In genomic region chr4:119130365-119131065, GRCh38 we compare ENCODE assay signal across 12 cellular contexts. TPM values are rescaled to one million over a fixed set of nuclear protein-coding genes. Genes with fewer than 3 reads are reported as not detected.
DNase-seq lines count a peak whose midpoint lies in the region; ATAC-seq and TF ChIP-seq lines count a peak whose summit lies in the region.
"Had no signal": no experiment of that assay in that cellular context is flagged by ENCODE, and none has a peak within 500 bp of the region (broad histone marks: within the 10 kb centered on the region; RNA-seq: fewer than 3 reads in every experiment).

No MANE protein-coding gene starts in this region.

- TF ChIP-seq CTCF in fibroblast of villous mesenchyme (IDR thresholded peaks at IDR 0.05; ENCODE audit: insufficient read depth, low read depth, low read length) (no peak), osteoblast (IDR thresholded peaks at IDR 0.05; ENCODE audit: extremely low read depth, low read depth, low read length) (no peak)

- no peaks in the 10 kb centered on the region for H3K36me3 ChIP-seq in osteoblast (ENCODE audit: insufficient read depth, low read length)
- no peaks in the 10 kb centered on the region for H3K36me3 ChIP-seq in HAP-1 (replicated peaks)

- DNase-seq in AG20443 (ENCODE audit: low spot score) (peak; percentile 62), NCI-H748 treated with DMSO at 0.1 percent for 48 hours (lab: John Stamatoyannopoulos, UW) (peak; percentile 1), fibroblast of villous mesenchyme (ENCODE audit: low read depth) (peak; percentile 80), osteoblast (ENCODE audit: insufficient read length, low spot score, missing footprints) (no peak), HAP-1 (ENCODE audit: low spot score in 2 of 2) (no peak), GM19240 (ENCODE audit: insufficient read length, low spot score) (no peak)
- no peak for DNase-seq in activated CD4-positive, alpha-beta T cell treated with anti-CD3 and anti-CD28 coated beads, Interleukin-2, amount 50 U/mL, for 1 hour
- DNase-seq: activated CD4-positive, alpha-beta T cell treated with anti-CD3 and anti-CD28 coated beads for 1 hour; erythroblast had no signal

- H3K4me1 ChIP-seq in osteoblast (ENCODE audit: insufficient read depth, low read length), result peaks cover 26% of the 10 kb centered on the region
- H3K4me1 ChIP-seq in HAP-1, result no peaks in the 10 kb centered on the region
- H3K4me1 ChIP-seq: parathyroid adenoma had no signal

- H3K27ac ChIP-seq in osteoblast (ENCODE audit: low read depth, low read length), result peak overlapping the region; percentile 53
- H3K27ac ChIP-seq: parathyroid adenoma had no signal

- no peak for ATAC-seq in HG03565 (IDR thresholded peaks at IDR 0.05; ENCODE audit: unreplicated experiment)

- H3K4me3 ChIP-seq in fibroblast of villous mesenchyme (ENCODE audit: low read depth, low read length), result no peak overlapping the region
- H3K4me3 ChIP-seq in osteoblast (ENCODE audit: insufficient read depth, low read length), result no peak overlapping the region
- H3K4me3 ChIP-seq in HAP-1, result no peak overlapping the region

- peak overlapping the region; percentile 5 for H3K4me2 ChIP-seq in osteoblast (ENCODE audit: insufficient read depth, low read length)

- H4K20me1 ChIP-seq in osteoblast (ENCODE audit: insufficient read depth, low read length), result no peaks in the 10 kb centered on the region

- peak overlapping the region; percentile 61 for H2AFZ ChIP-seq in osteoblast (ENCODE audit: low read length)
- H2AFZ ChIP-seq: parathyroid adenoma had no signal

- no peaks in the 10 kb centered on the region for H3K27me3 ChIP-seq in osteoblast (ENCODE audit: insufficient read depth, low read length)
- no peaks in the 10 kb centered on the region for H3K27me3 ChIP-seq in HAP-1 (ENCODE audit: low read depth)

- H3K9me3 ChIP-seq in osteoblast (ENCODE audit: low read depth, low read length), result no peaks in the 10 kb centered on the region
- no peaks in the 10 kb centered on the region for H3K9me3 ChIP-seq in HAP-1

- H3K79me2 ChIP-seq in osteoblast (ENCODE audit: insufficient read depth, low read length), result no peaks in the 10 kb centered on the region
- H3K79me2 ChIP-seq: parathyroid adenoma had no signal

- in situ Hi-C loops in HAP-1 (cut with MboI; ENCODE audit: low sequenced_read_pairs), result no loop called here

RNA-seq across cellular contexts. Expression of gene MYOZ2, which starts 5.1 kb away (rescaled TPM):
- total RNA-seq in fibroblast of villous mesenchyme, result 0.32 and 0.43 TPM in 2 replicates
- total RNA-seq in osteoblast, result 0.29 and 0.36 TPM in 2 replicates
- total RNA-seq: B cell had no signal

Comparison
In these comparisons a context has a peak if more than half of its experiments do, and no peak if none do; other contexts are left out.
1. DNase-seq: peak in AG20443 (single experiment), NCI-H748 treated with DMSO at 0.1 percent for 48 hours (single experiment) and fibroblast of villous mesenchyme (single experiment); none in osteoblast (single experiment), HAP-1 (0 of 2), activated CD4-positive, alpha-beta T cell treated with anti-CD3 and anti-CD28 coated beads, Interleukin-2, amount 50 U/mL, for 1 hour (single experiment) and GM19240 (single experiment).